ENCODE assay signal across 8 cellular contexts in the genomic region with DNA sequence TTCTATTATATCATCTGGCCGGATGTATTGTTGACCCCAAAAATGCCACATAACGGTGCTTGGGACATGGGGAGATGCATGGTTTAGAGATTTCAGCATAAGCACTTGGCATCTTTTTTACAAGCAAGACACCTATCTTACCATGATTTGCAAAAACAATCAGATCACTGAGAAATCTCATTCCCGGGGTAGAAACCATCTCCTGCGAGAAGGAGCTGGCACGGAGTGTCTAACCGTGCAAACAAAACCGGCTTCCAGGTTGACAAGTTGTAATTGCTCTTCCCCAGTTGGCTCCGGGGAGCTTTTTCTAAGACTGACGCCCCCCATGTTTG. TPM values are rescaled to one million over a fixed set of nuclear protein-coding genes. Genes with fewer than 3 reads are reported as not detected.
DNase-seq lines count a peak whose midpoint lies in the region; ATAC-seq and TF ChIP-seq lines count a peak whose summit lies in the region.

No MANE protein-coding gene starts in this region.

- peak overlapping the region; percentile 89 for H3K4me2 ChIP-seq in DOHH2 (ENCODE audit: low read length)
- H3K4me2 ChIP-seq in Loucy (ENCODE audit: low read depth, low read length, poor library complexity, severe bottlenecking), result peak overlapping the region; percentile 76

- H3K36me3 ChIP-seq in DOHH2 (ENCODE audit: control insufficient read depth, low read length) (peaks cover 42% of the 10 kb centered on the region), Loucy (ENCODE audit: insufficient read depth, low read length) (no peaks in the 10 kb centered on the region), neuron (ENCODE audit: insufficient read depth, low read length) (no peaks in the 10 kb centered on the region), mucosa of descending colon (ENCODE audit: low read depth) (no peaks in the 10 kb centered on the region)

- H2AFZ ChIP-seq in Loucy (ENCODE audit: low read length) (no peak overlapping the region), neuron (ENCODE audit: low read depth, low read length) (no peak overlapping the region)

- H3K9me2 ChIP-seq in DOHH2 (replicated peaks; ENCODE audit: control insufficient read depth, low read length) (no peaks in the 10 kb centered on the region), Loucy (replicated peaks; ENCODE audit: low read depth, low read length) (no peaks in the 10 kb centered on the region)

- peak overlapping the region; percentile 96 for H3K9ac ChIP-seq in Loucy (ENCODE audit: low read depth, low read length, poor library complexity, severe bottlenecking)

- peak overlapping the region; percentile 97 for H3K4me3 ChIP-seq in DOHH2 (ENCODE audit: low read length)
- peak overlapping the region; percentile 75 for H3K4me3 ChIP-seq in Loucy (ENCODE audit: low read length, poor library complexity, severe bottlenecking)
- peak overlapping the region; percentile 83 for H3K4me3 ChIP-seq in coronary artery
- peak overlapping the region; percentile 76 for H3K4me3 ChIP-seq in neuron (ENCODE audit: low read length)
- H3K4me3 ChIP-seq in mucosa of descending colon, result no peak overlapping the region

- H3K4me1 ChIP-seq in DOHH2 (ENCODE audit: control insufficient read depth, low read length), result peaks cover 53% of the 10 kb centered on the region
- peaks cover 24% of the 10 kb centered on the region for H3K4me1 ChIP-seq in Loucy (ENCODE audit: insufficient read depth, low read length, poor library complexity, severe bottlenecking)
- H3K4me1 ChIP-seq in neuron (ENCODE audit: insufficient read depth, low read length), result peaks cover 31% of the 10 kb centered on the region
- H3K4me1 ChIP-seq in mucosa of descending colon (ENCODE audit: low read depth), result peaks cover 19% of the 10 kb centered on the region

- intact Hi-C loops in mucosa of descending colon (cut with DNase I, micrococcal nuclease), result loop anchor here in 1 of 2 donors (10.0 kb wide), 1 partner anchor 55 kb away; no protein-coding TSS in a partner anchor

- no peaks in the 10 kb centered on the region for H4K20me1 ChIP-seq in DOHH2 (ENCODE audit: control insufficient read depth, insufficient read depth, low read depth, low read length)
- no peaks in the 10 kb centered on the region for H4K20me1 ChIP-seq in Loucy (ENCODE audit: insufficient read depth, low read length, poor library complexity, severe bottlenecking)

- no peak for DNase-seq in coronary artery (ENCODE audit: low spot score)
- DNase-seq in mucosa of descending colon, result no peak
- DNase-seq in SHP77 (lab: John Stamatoyannopoulos, UW), result no peak

- H3F3A ChIP-seq in DOHH2 (ENCODE audit: control insufficient read depth, insufficient read depth) (peaks cover 24% of the 10 kb centered on the region), Loucy (ENCODE audit: low read depth) (peaks cover 5% of the 10 kb centered on the region; the same call in 1 of the 2 replicates)

- H3K27me3 ChIP-seq in DOHH2 (ENCODE audit: control insufficient read depth, low read length) (no peaks in the 10 kb centered on the region), Loucy (ENCODE audit: insufficient read depth, low read length, poor library complexity, severe bottlenecking) (no peaks in the 10 kb centered on the region), neuron (ENCODE audit: insufficient read depth, low read length) (no peaks in the 10 kb centered on the region)

- ATAC-seq in mucosa of descending colon (no peak), HG02759 (IDR thresholded peaks at IDR 0.05; ENCODE audit: unreplicated experiment) (no peak), HG03442 (IDR thresholded peaks at IDR 0.05; ENCODE audit: unreplicated experiment) (no peak)

- H3K9me3 ChIP-seq in DOHH2 (ENCODE audit: control insufficient read depth, insufficient read depth, low read length), result no peaks in the 10 kb centered on the region
- H3K9me3 ChIP-seq in Loucy (ENCODE audit: insufficient read depth, low read depth, low read length), result no peaks in the 10 kb centered on the region
- no peaks in the 10 kb centered on the region for H3K9me3 ChIP-seq in neuron (ENCODE audit: low read length)
- no peaks in the 10 kb centered on the region for H3K9me3 ChIP-seq in mucosa of descending colon

- TF ChIP-seq CTCF in DOHH2 (IDR thresholded peaks at IDR 0.05; ENCODE audit: low read depth, low read length, poor library complexity, severe bottlenecking) (no peak), Loucy (conservative IDR thresholded peaks at IDR 0.05; ENCODE audit: low read length) (no peak), coronary artery (IDR thresholded peaks at IDR 0.05) (no peak), mucosa of descending colon (IDR thresholded peaks at IDR 0.05) (no peak)

- H3K79me2 ChIP-seq in DOHH2 (ENCODE audit: control insufficient read depth, low read length) (peaks cover 77% of the 10 kb centered on the region), Loucy (ENCODE audit: insufficient read depth, low read length) (0 out of 2 replicates have a peak, but pooled peaks cover 3% of the 10 kb centered on the region)

- peak overlapping the region; percentile 97 for H3K27ac ChIP-seq in DOHH2 (ENCODE audit: low read depth, low read length)
- H3K27ac ChIP-seq in coronary artery, result no peak overlapping the region

RNA-seq across cellular contexts. Expression of a gene that starts 1.0 kb away (rescaled TPM):
- under 1 TPM; 0.14 to 0.47 (median 0.34) TPM for total RNA-seq in mucosa of descending colon

RNA-seq across cellular contexts. Expression of a gene that starts 1.4 kb away (rescaled TPM):
- total RNA-seq in mucosa of descending colon, result 1 to 10 TPM; 1.7 to 3.1 (median 2.1) TPM

RNA-seq across cellular contexts. Expression of a gene that starts 42.1 kb away (rescaled TPM):
- 10 to 100 TPM; 38.0 to 72.0 (median 44.6) TPM for total RNA-seq in mucosa of descending colon
